ENCODE assay signal across 12 cellular contexts in the genomic region with DNA sequence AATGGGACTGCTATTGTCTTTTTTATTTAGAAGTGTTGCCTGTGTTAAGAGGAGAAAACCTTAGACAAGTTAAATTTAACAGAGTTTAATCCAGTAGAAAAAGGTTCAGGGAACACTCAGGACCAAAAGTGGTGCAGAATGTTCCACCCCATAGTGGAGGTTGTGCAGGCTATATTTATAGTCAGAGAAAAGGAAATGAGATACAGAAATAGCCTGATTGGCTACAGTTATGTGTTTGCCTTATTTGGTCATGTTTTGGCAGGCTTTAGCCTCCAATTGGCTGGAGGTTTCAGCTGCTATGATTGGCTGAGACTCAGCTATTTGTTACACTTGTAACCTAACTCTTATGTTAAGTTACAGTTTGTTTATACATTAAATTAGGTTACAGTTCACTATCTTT. TPM values are rescaled to one million over a fixed set of nuclear protein-coding genes. Genes with fewer than 3 reads are reported as not detected.
DNase-seq lines count a peak whose midpoint lies in the region; ATAC-seq and TF ChIP-seq lines count a peak whose summit lies in the region.
"Had no signal": no experiment of that assay in that cellular context is flagged by ENCODE, and none has a peak within 500 bp of the region (broad histone marks: within the 10 kb centered on the region; RNA-seq: fewer than 3 reads in every experiment).

No MANE protein-coding gene starts in this region.

- H3K36me3 Mint-ChIP-seq in activated CD4-positive, alpha-beta T cell treated with anti-CD3 and anti-CD28 coated beads, Interleukin-2, amount 10 ng/mL, durations not matched to agents 24 days and 14 days (ENCODE audit: low read depth) = peaks cover 48% of the 10 kb centered on the region

- H3K9me3 ChIP-seq in gastrocnemius medialis = no peaks in the 10 kb centered on the region

- peak overlapping the region; percentile 9 for H3K4me3 Mint-ChIP-seq in activated CD4-positive, alpha-beta T cell treated with anti-CD3 and anti-CD28 coated beads, Interleukin-2, amount 10 ng/mL, durations not matched to agents 24 days and 14 days

- peaks cover 0 to 15% of the 10 kb centered on the region in 2 donors for H3K36me3 ChIP-seq in gastrocnemius medialis

- intact Hi-C loops in activated CD4-positive, alpha-beta T cell treated with anti-CD3 and anti-CD28 coated beads, Interleukin-2, amount 10 ng/mL, durations not matched to agents 24 days and 14 days (cut with micrococcal nuclease) = no loop called here
- intact Hi-C loops in gastrocnemius medialis (cut with DNase I; ENCODE audit: low total_unique reads) = loop anchor here (5.0 kb wide), 1 partner anchor 169 kb away; no protein-coding TSS in a partner anchor

- H3K9me3 Mint-ChIP-seq in activated CD4-positive, alpha-beta T cell treated with anti-CD3 and anti-CD28 coated beads, Interleukin-2, amount 10 ng/mL, durations not matched to agents 24 days and 14 days = peaks cover 8% of the 10 kb centered on the region

- no peaks in the 10 kb centered on the region for H3K27me3 ChIP-seq in gastrocnemius medialis

- TF ChIP-seq CTCF in gastrocnemius medialis (IDR thresholded peaks at IDR 0.05 in 4 of 5, conservative IDR thresholded peaks at IDR 0.05 in 1 of 5) = no peak

- in situ Hi-C loops in gastrocnemius medialis (cut with MboI; ENCODE audit: low sequenced_read_pairs in 4 of 4) = loop anchor here in 1 of 4 donors (25.0 kb wide), 1 partner anchor 329 kb away; no protein-coding TSS in a partner anchor

- no peak for DNase-seq in activated CD4-positive, alpha-beta T cell treated with anti-CD3 and anti-CD28 coated beads, Interleukin-2, amount 10 ng/mL, durations not matched to agents 24 days and 14 days
- no peak for DNase-seq in activated CD4-positive, alpha-beta T cell treated with anti-CD3 and anti-CD28 coated beads, Interleukin-2, amount 50 U/mL, for 4 hours
- DNase-seq in NCI-H2171 (lab: John Stamatoyannopoulos, UW) (peak; percentile 11), cerebellum (ENCODE audit: low spot score) (peak; percentile 7), gastrocnemius medialis (peak; percentile 35 to 65), epidermal melanocyte (ENCODE audit: insufficient read length, low spot score) (no peak), NCI-H1417 treated with DMSO at 0.1 percent for 48 hours (lab: John Stamatoyannopoulos, UW) (no peak)
- DNase-seq: activated gamma-delta T cell, NCI-H2227 treated with DMSO at 0.1 percent for 48 hours, T1000 had no signal

- ATAC-seq in gastrocnemius medialis (peak; percentile 74 to 81), GM21526 (IDR thresholded peaks at IDR 0.05; ENCODE audit: low FRiP score, unreplicated experiment) (no peak)

- no peak overlapping the region for H3K4me3 ChIP-seq in gastrocnemius medialis

- peak overlapping the region; percentile 75 to 96 (median 94) for H3K27ac ChIP-seq in gastrocnemius medialis

- no peaks in the 10 kb centered on the region for H3K27me3 Mint-ChIP-seq in activated CD4-positive, alpha-beta T cell treated with anti-CD3 and anti-CD28 coated beads, Interleukin-2, amount 10 ng/mL, durations not matched to agents 24 days and 14 days

- TF ChIP-seq POLR2A in gastrocnemius medialis (IDR thresholded peaks at IDR 0.05) = peak; percentile 9 to 72

- H3K4me1 ChIP-seq in gastrocnemius medialis = peaks cover 52 to 64% of the 10 kb centered on the region in 2 donors

- H3K4me1 Mint-ChIP-seq in activated CD4-positive, alpha-beta T cell treated with anti-CD3 and anti-CD28 coated beads, Interleukin-2, amount 10 ng/mL, durations not matched to agents 24 days and 14 days = peaks cover 38% of the 10 kb centered on the region

- H3K27ac Mint-ChIP-seq in activated CD4-positive, alpha-beta T cell treated with anti-CD3 and anti-CD28 coated beads, Interleukin-2, amount 10 ng/mL, durations not matched to agents 24 days and 14 days = no peak overlapping the region

RNA-seq across cellular contexts. Expression of gene STAMBP, which starts 4.1 kb away (rescaled TPM):
- 58.4 and 59.9 TPM in 2 replicates for total RNA-seq in activated CD4-positive, alpha-beta T cell treated with anti-CD3 and anti-CD28 coated beads, Interleukin-2, amount 10 ng/mL, durations not matched to agents 24 days and 14 days
- 16.0 TPM for total RNA-seq in cerebellum
- 10 to 100 TPM; 38.0 to 85.4 (median 67.1) TPM for total RNA-seq in gastrocnemius medialis

RNA-seq across cellular contexts. Expression of gene C2orf78, which starts 48.9 kb away (rescaled TPM):
- 0.07 TPM in 1 of 2 replicates, not detected in the other for total RNA-seq in activated CD4-positive, alpha-beta T cell treated with anti-CD3 and anti-CD28 coated beads, Interleukin-2, amount 10 ng/mL, durations not matched to agents 24 days and 14 days
- not detected for total RNA-seq in cerebellum
- under 1 TPM in 1 of 4 donors, not detected in 3; 0.16 TPM for total RNA-seq in gastrocnemius medialis
- total RNA-seq: mesenteric fat pad had no signal

RNA-seq across cellular contexts. Expression of gene DUSP11, which starts 53.0 kb away (rescaled TPM):
- total RNA-seq in activated CD4-positive, alpha-beta T cell treated with anti-CD3 and anti-CD28 coated beads, Interleukin-2, amount 10 ng/mL, durations not matched to agents 24 days and 14 days = 38.1 and 39.5 TPM in 2 replicates
- 27.1 TPM for total RNA-seq in cerebellum
- total RNA-seq in gastrocnemius medialis = 10 to 100 TPM; 13.6 to 15.8 (median 14.7) TPM

RNA-seq across cellular contexts. Expression of gene ACTG2, which starts 59.9 kb away (rescaled TPM):
- not detected in 2 replicates for total RNA-seq in activated CD4-positive, alpha-beta T cell treated with anti-CD3 and anti-CD28 coated beads, Interleukin-2, amount 10 ng/mL, durations not matched to agents 24 days and 14 days
- total RNA-seq in cerebellum = 1.1 TPM
- total RNA-seq in gastrocnemius medialis = 1 to 10 TPM in 3 of 4 donors, under 1 TPM in 1; 0.41 to 3.1 (median 1.9) TPM

Comparison
In these comparisons a context has a peak if more than half of its experiments do, and no peak if none do; other contexts are left out.
1. DNase-seq: peak in NCI-H2171 (single experiment), cerebellum (single experiment) and gastrocnemius medialis (2 of 2); none in activated CD4-positive, alpha-beta T cell treated with anti-CD3 and anti-CD28 coated beads, Interleukin-2, amount 10 ng/mL, durations not matched to agents 24 days and 14 days (single experiment), activated CD4-positive, alpha-beta T cell treated with anti-CD3 and anti-CD28 coated beads, Interleukin-2, amount 50 U/mL, for 4 hours (0 of 2), epidermal melanocyte (single experiment) and NCI-H1417 treated with DMSO at 0.1 percent for 48 hours (single experiment).